ENCODE assay signal across 12 cellular contexts in genomic region chr3:136547293-136547692, GRCh38.
DNase-seq lines count a peak whose midpoint lies in the region; ATAC-seq and TF ChIP-seq lines count a peak whose summit lies in the region.
"Had no signal": no experiment of that assay in that cellular context is flagged by ENCODE, and none has a peak within 500 bp of the region (broad histone marks: within the 10 kb centered on the region; RNA-seq: fewer than 3 reads in every experiment).

No MANE protein-coding gene starts in this region.

- H3K4me1 ChIP-seq in heart right ventricle = peaks cover 0 to 14% (median 0%) of the 10 kb centered on the region in 9 donors

- no peaks in the 10 kb centered on the region for H3K27me3 Mint-ChIP-seq in T-helper 17 cell
- H3K27me3 Mint-ChIP-seq: type B pancreatic cell had no signal

- no peak overlapping the region for H3K4me3 ChIP-seq in heart right ventricle
- H3K4me3 ChIP-seq: GM23338 had no signal

- H3K36me3 ChIP-seq in heart right ventricle = peaks cover 0 to 10% (median 0%) of the 10 kb centered on the region in 9 donors

- peak overlapping the region; percentile 45 for H3K27ac Mint-ChIP-seq in T-helper 17 cell
- H3K27ac Mint-ChIP-seq: GM23338, type B pancreatic cell had no signal

- H3K9me3 ChIP-seq in T-helper 17 cell (ENCODE audit: control insufficient read depth, low read length, poor library complexity, severe bottlenecking) (no peaks in the 10 kb centered on the region), heart right ventricle (no peaks in the 10 kb centered on the region)

- H3K4me3 Mint-ChIP-seq in T-helper 17 cell = no peak overlapping the region
- H3K4me3 Mint-ChIP-seq: GM23338, type B pancreatic cell had no signal

- no peaks in the 10 kb centered on the region for H3K36me3 Mint-ChIP-seq in T-helper 17 cell (ENCODE audit: low read depth)

- ATAC-seq in GM21576 (IDR thresholded peaks at IDR 0.05; ENCODE audit: unreplicated experiment) (peak; percentile 53), T-helper 17 cell (no peak), HG03571 (IDR thresholded peaks at IDR 0.05; ENCODE audit: unreplicated experiment) (no peak), heart right ventricle (no peak)
- ATAC-seq: GM23338 had no signal

- no peak for TF ChIP-seq CTCF in heart right ventricle (IDR thresholded peaks at IDR 0.05)

- H3K4me1 Mint-ChIP-seq in T-helper 17 cell = peaks cover 24% of the 10 kb centered on the region

- no peaks in the 10 kb centered on the region for H3K27me3 ChIP-seq in heart right ventricle

- peak; percentile 18 for DNase-seq in NCI-H1105 treated with DMSO at 0.1 percent for 48 hours (lab: John Stamatoyannopoulos, UW)
- DNase-seq in NCI-H1105 (lab: John Stamatoyannopoulos, UW) = no peak
- no peak for DNase-seq in T-helper 17 cell
- DNase-seq in left kidney (ENCODE audit: low read depth, low spot score) = peak; percentile 24
- no peak for DNase-seq in activated CD4-positive, alpha-beta T cell treated with anti-CD3 and anti-CD28 coated beads, Interleukin-2, amount 50 U/mL, for 48 hours
- DNase-seq in heart right ventricle = no peak
- DNase-seq: activated T-cell treated with anti-CD3 and anti-CD28 coated beads for 4 hours, retina had no signal

- intact Hi-C loops in heart right ventricle (cut with DNase I) = loop anchor here in 3 of 10 donors (2.0 to 10.0 kb wide), 3 partner anchors 205 to 208 kb away; partner anchors contain the start of gene STAG1 (in 3 of the 3)

- H3K27ac ChIP-seq in heart right ventricle = no peak overlapping the region

Comparison
In these comparisons a context has a peak if more than half of its experiments do, and no peak if none do; other contexts are left out.
1. DNase-seq: peak in NCI-H1105 treated with DMSO at 0.1 percent for 48 hours (single experiment) and left kidney (single experiment); none in NCI-H1105 (single experiment), T-helper 17 cell (0 of 3), activated CD4-positive, alpha-beta T cell treated with anti-CD3 and anti-CD28 coated beads, Interleukin-2, amount 50 U/mL, for 48 hours (0 of 2) and heart right ventricle (0 of 2).